30 cellular contexts compared by ENCODE assay signal in genomic region chr9:138064547-138064946, GRCh38.
"Had no signal": no experiment of that assay in that cellular context is flagged by ENCODE, and none has a peak within 500 bp of the region (broad histone marks: within the 10 kb centered on the region; RNA-seq: fewer than 3 reads in every experiment).

No MANE protein-coding gene starts in this region.

- H3K9ac ChIP-seq: KMS-11 had no signal

- H3K9me3 Mint-ChIP-seq: activated naive CD4-positive, alpha-beta T cell treated with anti-CD3 and anti-CD28 coated beads, Interleukin-2, amount 50 U/mL, for 72 hours; activated naive CD8-positive, alpha-beta T cell treated with anti-CD3 and anti-CD28 coated beads, Interleukin-2, amount 50 U/mL, for 24 hours; T-helper 2 cell treated with Interferon-gamma antibody and Interleukin-4, amounts not matched to agents 5 μg/mL and 100 μg/mL, for 36 hours; WTC11 had no signal

- H3K4me3 Mint-ChIP-seq: activated CD8-positive, alpha-beta T cell treated with anti-CD3 and anti-CD28 coated beads, Interleukin-2, amount 10 ng/mL, durations not matched to agents 7 days and 5 days; activated naive CD8-positive, alpha-beta T cell treated with anti-CD3 and anti-CD28 coated beads, Interleukin-2, amount 50 U/mL, for 24 hours; T-helper 2 cell treated with Interferon-gamma antibody and Interleukin-4, amounts not matched to agents 5 μg/mL and 100 μg/mL, for 36 hours; WTC11 had no signal

- H3K9me3 ChIP-seq: ascending aorta, body of pancreas, SJSA1 had no signal

- DNase-seq: activated CD4-positive, alpha-beta T cell treated with anti-CD3 and anti-CD28 coated beads for 48 hours; activated CD4-positive, alpha-beta T cell treated with anti-CD3 and anti-CD28 coated beads, Interleukin-2, amount 50 U/mL, for 4 hours; activated CD4-positive, CD25-positive, alpha-beta regulatory T cell treated with anti-CD3 and anti-CD28 coated beads, Interleukin-2, amount 50 U/mL, for 72 hours; activated CD8-positive, alpha-beta memory T cell treated with anti-CD3 and anti-CD28 coated beads, Interleukin-2, amount 50 U/mL, for 48 hours; activated CD8-positive, alpha-beta T cell treated with anti-CD3 and anti-CD28 coated beads, Interleukin-2, amount 10 ng/mL, durations not matched to agents 7 days and 5 days; activated naive CD4-positive, alpha-beta T cell treated with Interleukin-2 at 50 U/mL for 16 hours; activated naive CD8-positive, alpha-beta T cell treated with anti-CD3 and anti-CD28 coated beads, Interleukin-2, amount 50 U/mL, for 24 hours; activated T-cell treated with anti-CD3 and anti-CD28 coated beads, Interleukin-2, amount 50 U/mL, for 1 hour; amniotic stem cell; NCI-H1092; NCI-H1417; NCI-H2029; NCI-H345; NCI-H510A treated with DMSO at 0.1 percent for 48 hours; NCI-H69; NK-92 treated with Interleukin-12 subunit alpha and Interleukin-12 subunit beta, amount 100 ng/mL, for 24 hours; OCI-M1; RPMI8226; SHP77; SW 1271 had no signal

- H3K27me3 ChIP-seq: ascending aorta, body of pancreas, cardiac muscle cell had no signal

- H3K4me3 ChIP-seq: ascending aorta, body of pancreas, cardiac muscle cell, SJSA1 had no signal

- H3K4me1 Mint-ChIP-seq: activated naive CD8-positive, alpha-beta T cell treated with anti-CD3 and anti-CD28 coated beads, Interleukin-2, amount 50 U/mL, for 24 hours had no signal

- H3K4me1 ChIP-seq: ascending aorta, body of pancreas, SJSA1 had no signal

- H3K4me2 ChIP-seq: KMS-11 had no signal

- H3K36me3 ChIP-seq: ascending aorta, cardiac muscle cell, SJSA1 had no signal

- H3K27ac Mint-ChIP-seq: activated CD8-positive, alpha-beta T cell treated with anti-CD3 and anti-CD28 coated beads, Interleukin-2, amount 10 ng/mL, durations not matched to agents 7 days and 5 days; activated naive CD4-positive, alpha-beta T cell treated with anti-CD3 and anti-CD28 coated beads, Interleukin-2, amount 50 U/mL, for 72 hours; activated naive CD8-positive, alpha-beta T cell treated with anti-CD3 and anti-CD28 coated beads, Interleukin-2, amount 50 U/mL, for 24 hours; T-helper 2 cell treated with Interferon-gamma antibody and Interleukin-4, amounts not matched to agents 5 μg/mL and 100 μg/mL, for 36 hours; WTC11 had no signal

- ATAC-seq: activated CD8-positive, alpha-beta T cell treated with anti-CD3 and anti-CD28 coated beads, Interleukin-2, amount 10 ng/mL, durations not matched to agents 7 days and 5 days; activated naive CD4-positive, alpha-beta T cell treated with anti-CD3 and anti-CD28 coated beads, Interleukin-2, amount 50 U/mL, for 72 hours; activated naive CD8-positive, alpha-beta T cell treated with anti-CD3 and anti-CD28 coated beads, Interleukin-2, amount 50 U/mL, for 24 hours; body of pancreas; Panc1; SK-N-SH treated with all-trans-retinoic acid at 6 μM for 48 hours; WTC11 had no signal

- H3K36me3 Mint-ChIP-seq: activated naive CD4-positive, alpha-beta T cell treated with anti-CD3 and anti-CD28 coated beads, Interleukin-2, amount 50 U/mL, for 72 hours had no signal

- H3K27ac ChIP-seq: ascending aorta, body of pancreas, cardiac muscle cell, KMS-11, SJSA1 had no signal
